25 cellular contexts compared by ENCODE assay signal in the genomic region with DNA sequence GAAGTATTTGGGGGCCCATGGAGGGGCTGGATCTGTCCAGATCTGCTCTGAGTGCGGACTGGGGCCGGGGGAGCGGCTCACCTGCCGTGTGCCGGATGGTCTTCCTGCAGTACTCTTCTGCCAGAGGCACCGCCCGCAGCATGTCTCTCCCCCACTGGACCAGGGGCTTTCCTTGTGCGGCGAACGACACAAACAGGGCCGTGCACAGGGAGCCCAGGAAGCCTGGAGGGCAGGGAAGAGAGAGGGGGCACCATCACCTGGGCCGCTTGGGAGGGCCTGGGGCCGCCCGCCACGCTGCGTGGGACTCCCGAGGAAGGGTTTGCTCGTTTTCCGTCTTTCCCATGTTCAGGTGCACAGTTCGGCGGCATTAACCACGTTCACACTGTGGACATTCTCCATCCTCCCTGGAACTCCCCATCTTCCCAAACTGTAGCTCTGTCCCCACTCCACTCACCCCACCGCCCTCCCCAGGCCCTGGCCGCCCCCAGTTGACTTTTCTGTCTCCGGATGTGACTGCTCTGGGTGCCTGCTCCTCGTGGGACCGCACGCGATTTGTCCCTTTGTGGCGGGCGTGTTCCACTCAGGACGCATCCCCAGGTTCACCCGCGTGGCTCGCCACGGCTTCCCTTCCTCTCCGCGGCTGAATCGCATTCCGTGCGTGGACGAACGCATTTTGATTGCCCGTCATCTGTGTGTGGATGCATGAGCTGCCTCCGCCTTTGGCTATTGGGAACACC.
"Had no signal": no experiment of that assay in that cellular context is flagged by ENCODE, and none has a peak within 500 bp of the region (broad histone marks: within the 10 kb centered on the region; RNA-seq: fewer than 3 reads in every experiment).

No MANE protein-coding gene starts in this region.

- H3K36me3 ChIP-seq: cardiac muscle cell, transverse colon, uterus had no signal

- FAIRE-seq: islet of Langerhans had no signal

- H3K36me3 Mint-ChIP-seq: naive B cell had no signal

- H3K27ac Mint-ChIP-seq: activated naive CD8-positive, alpha-beta T cell; mesothelial cell of epicardium; naive B cell; progenitor cell of endocrine pancreas had no signal

- H3K27me3 ChIP-seq: body of pancreas, cardiac muscle cell, esophagus muscularis mucosa, testis, transverse colon, uterus had no signal

- H3K27ac ChIP-seq: body of pancreas, cardiac muscle cell, skin epidermis, testis, transverse colon, uterus had no signal

- H3K4me1 ChIP-seq: body of pancreas, transverse colon, uterus had no signal

- ATAC-seq: activated CD4-positive, CD25-positive, alpha-beta regulatory T cell treated with anti-CD3 and anti-CD28 coated beads, Interleukin-2, amount 50 U/mL, for 24 hours; body of pancreas; sciatic nerve; stimulated activated naive CD8-positive, alpha-beta T cell treated with anti-CD3 and anti-CD28 coated beads, Interleukin-15, Interleukin-2, amounts not matched to agents 100 U/mL and 50 U/mL, for 24 hours had no signal

- DNase-seq: activated CD4-positive, alpha-beta T cell treated with anti-CD3 and anti-CD28 coated beads for 48 hours; activated CD4-positive, alpha-beta T cell treated with anti-CD3 and anti-CD28 coated beads, Interleukin-2, amount 50 U/mL, for 48 hours; activated CD8-positive, alpha-beta memory T cell treated with anti-CD3 and anti-CD28 coated beads for 24 hours; activated effector memory CD4-positive, alpha-beta T cell treated with Interleukin-2 at 50 U/mL for 16 hours; activated naive CD4-positive, alpha-beta T cell treated with Interleukin-2 at 50 U/mL for 16 hours; anterior cingulate cortex; body of pancreas; foreskin melanocyte; left ventricle myocardium inferior; naive B cell; stimulated activated CD4-positive, alpha-beta T cell treated with anti-CD3 and anti-CD28 coated beads, Interleukin-12 subunit alpha, Interleukin-12 subunit beta, amount 100 ng/mL, for 4 hours; stimulated activated CD4-positive, alpha-beta T cell treated with anti-CD3 and anti-CD28 coated beads, Interleukin-4, amount 100 ng/mL, for 1 hour; stimulated activated naive CD8-positive, alpha-beta T cell treated with anti-CD3 and anti-CD28 coated beads, Interleukin-15, Interleukin-2, amounts not matched to agents 100 U/mL and 50 U/mL, for 24 hours; testis; transverse colon; uterus had no signal

- H3K9me3 ChIP-seq: body of pancreas, esophagus muscularis mucosa, left ventricle myocardium inferior, testis, transverse colon, uterus had no signal

- H3K4me1 Mint-ChIP-seq: mesothelial cell of epicardium had no signal

- H3K4me3 Mint-ChIP-seq: activated naive CD8-positive, alpha-beta T cell; mesothelial cell of epicardium; naive B cell had no signal

- H3K9me3 Mint-ChIP-seq: mesothelial cell of epicardium, naive B cell had no signal

- H3K27me3 Mint-ChIP-seq: activated naive CD8-positive, alpha-beta T cell; naive B cell; progenitor cell of endocrine pancreas had no signal

- H3K4me3 ChIP-seq: body of pancreas, cardiac muscle cell, esophagus muscularis mucosa, left ventricle myocardium inferior, skin epidermis, testis, transverse colon, uterus had no signal
